Comparison of ENCODE assay signal across 24 cellular contexts in genomic region chr20:4412216-4412615, GRCh38.
"Had no signal": no experiment of that assay in that cellular context is flagged by ENCODE, and none has a peak within 500 bp of the region (broad histone marks: within the 10 kb centered on the region; RNA-seq: fewer than 3 reads in every experiment).

No MANE protein-coding gene starts in this region.

- H3K27ac ChIP-seq: coronary artery, esophagus muscularis mucosa, foreskin keratinocyte, gastroesophageal sphincter, heart right ventricle, ovary, psoas muscle, skin epidermis, testis, tibial artery, upper lobe of left lung had no signal

- H3K4me1 ChIP-seq: esophagus muscularis mucosa, foreskin keratinocyte, gastroesophageal sphincter, psoas muscle, spleen, testis, tibial artery, upper lobe of left lung had no signal

- H3K36me3 ChIP-seq: esophagus muscularis mucosa, gastroesophageal sphincter, heart right ventricle, ovary, spleen, tibial artery, upper lobe of left lung had no signal

- H3K4me3 ChIP-seq: coronary artery, esophagus muscularis mucosa, gastroesophageal sphincter, heart right ventricle, lung, ovary, psoas muscle, skin epidermis, spleen, testis, tibial artery, upper lobe of left lung had no signal

- H3K27me3 ChIP-seq: esophagus muscularis mucosa, gastroesophageal sphincter, ovary, spleen, testis, tibial artery, upper lobe of left lung had no signal

- H3K9me3 ChIP-seq: esophagus muscularis mucosa, gastroesophageal sphincter, heart right ventricle, ovary, psoas muscle, testis, tibial artery, upper lobe of left lung had no signal

- DNase-seq: dermis blood vessel endothelial cell; effector memory CD4-positive, alpha-beta T cell; foreskin keratinocyte; heart right ventricle; hippocampal formation; left ventricle myocardium superior; natural killer cell; occipital lobe; ovary; posterior cingulate gyrus; psoas muscle; right cardiac atrium; spleen; stimulated activated CD4-positive, alpha-beta T cell treated with anti-CD3 and anti-CD28 coated beads, Interleukin-4, amount 100 ng/mL, for 4 hours; stimulated activated naive CD8-positive, alpha-beta T cell treated with anti-CD3 and anti-CD28 coated beads, Interleukin-15, Interleukin-2, amounts not matched to agents 100 U/mL and 50 U/mL, for 24 hours; substantia nigra; testis; tibial artery; upper lobe of left lung had no signal
